ENCODE assay signal across 1 cellular context in genomic region chr17:78380370-78380769, GRCh38.
TF ChIP-seq lines count a peak whose summit lies in the region.

No MANE protein-coding gene starts in this region.

TF ChIP-seq in GM23338, 12 proteins besides CTCF, POLR2A, EP300 and RAD21 (continued from another document):
- TF ChIP-seq, protein P1, sequence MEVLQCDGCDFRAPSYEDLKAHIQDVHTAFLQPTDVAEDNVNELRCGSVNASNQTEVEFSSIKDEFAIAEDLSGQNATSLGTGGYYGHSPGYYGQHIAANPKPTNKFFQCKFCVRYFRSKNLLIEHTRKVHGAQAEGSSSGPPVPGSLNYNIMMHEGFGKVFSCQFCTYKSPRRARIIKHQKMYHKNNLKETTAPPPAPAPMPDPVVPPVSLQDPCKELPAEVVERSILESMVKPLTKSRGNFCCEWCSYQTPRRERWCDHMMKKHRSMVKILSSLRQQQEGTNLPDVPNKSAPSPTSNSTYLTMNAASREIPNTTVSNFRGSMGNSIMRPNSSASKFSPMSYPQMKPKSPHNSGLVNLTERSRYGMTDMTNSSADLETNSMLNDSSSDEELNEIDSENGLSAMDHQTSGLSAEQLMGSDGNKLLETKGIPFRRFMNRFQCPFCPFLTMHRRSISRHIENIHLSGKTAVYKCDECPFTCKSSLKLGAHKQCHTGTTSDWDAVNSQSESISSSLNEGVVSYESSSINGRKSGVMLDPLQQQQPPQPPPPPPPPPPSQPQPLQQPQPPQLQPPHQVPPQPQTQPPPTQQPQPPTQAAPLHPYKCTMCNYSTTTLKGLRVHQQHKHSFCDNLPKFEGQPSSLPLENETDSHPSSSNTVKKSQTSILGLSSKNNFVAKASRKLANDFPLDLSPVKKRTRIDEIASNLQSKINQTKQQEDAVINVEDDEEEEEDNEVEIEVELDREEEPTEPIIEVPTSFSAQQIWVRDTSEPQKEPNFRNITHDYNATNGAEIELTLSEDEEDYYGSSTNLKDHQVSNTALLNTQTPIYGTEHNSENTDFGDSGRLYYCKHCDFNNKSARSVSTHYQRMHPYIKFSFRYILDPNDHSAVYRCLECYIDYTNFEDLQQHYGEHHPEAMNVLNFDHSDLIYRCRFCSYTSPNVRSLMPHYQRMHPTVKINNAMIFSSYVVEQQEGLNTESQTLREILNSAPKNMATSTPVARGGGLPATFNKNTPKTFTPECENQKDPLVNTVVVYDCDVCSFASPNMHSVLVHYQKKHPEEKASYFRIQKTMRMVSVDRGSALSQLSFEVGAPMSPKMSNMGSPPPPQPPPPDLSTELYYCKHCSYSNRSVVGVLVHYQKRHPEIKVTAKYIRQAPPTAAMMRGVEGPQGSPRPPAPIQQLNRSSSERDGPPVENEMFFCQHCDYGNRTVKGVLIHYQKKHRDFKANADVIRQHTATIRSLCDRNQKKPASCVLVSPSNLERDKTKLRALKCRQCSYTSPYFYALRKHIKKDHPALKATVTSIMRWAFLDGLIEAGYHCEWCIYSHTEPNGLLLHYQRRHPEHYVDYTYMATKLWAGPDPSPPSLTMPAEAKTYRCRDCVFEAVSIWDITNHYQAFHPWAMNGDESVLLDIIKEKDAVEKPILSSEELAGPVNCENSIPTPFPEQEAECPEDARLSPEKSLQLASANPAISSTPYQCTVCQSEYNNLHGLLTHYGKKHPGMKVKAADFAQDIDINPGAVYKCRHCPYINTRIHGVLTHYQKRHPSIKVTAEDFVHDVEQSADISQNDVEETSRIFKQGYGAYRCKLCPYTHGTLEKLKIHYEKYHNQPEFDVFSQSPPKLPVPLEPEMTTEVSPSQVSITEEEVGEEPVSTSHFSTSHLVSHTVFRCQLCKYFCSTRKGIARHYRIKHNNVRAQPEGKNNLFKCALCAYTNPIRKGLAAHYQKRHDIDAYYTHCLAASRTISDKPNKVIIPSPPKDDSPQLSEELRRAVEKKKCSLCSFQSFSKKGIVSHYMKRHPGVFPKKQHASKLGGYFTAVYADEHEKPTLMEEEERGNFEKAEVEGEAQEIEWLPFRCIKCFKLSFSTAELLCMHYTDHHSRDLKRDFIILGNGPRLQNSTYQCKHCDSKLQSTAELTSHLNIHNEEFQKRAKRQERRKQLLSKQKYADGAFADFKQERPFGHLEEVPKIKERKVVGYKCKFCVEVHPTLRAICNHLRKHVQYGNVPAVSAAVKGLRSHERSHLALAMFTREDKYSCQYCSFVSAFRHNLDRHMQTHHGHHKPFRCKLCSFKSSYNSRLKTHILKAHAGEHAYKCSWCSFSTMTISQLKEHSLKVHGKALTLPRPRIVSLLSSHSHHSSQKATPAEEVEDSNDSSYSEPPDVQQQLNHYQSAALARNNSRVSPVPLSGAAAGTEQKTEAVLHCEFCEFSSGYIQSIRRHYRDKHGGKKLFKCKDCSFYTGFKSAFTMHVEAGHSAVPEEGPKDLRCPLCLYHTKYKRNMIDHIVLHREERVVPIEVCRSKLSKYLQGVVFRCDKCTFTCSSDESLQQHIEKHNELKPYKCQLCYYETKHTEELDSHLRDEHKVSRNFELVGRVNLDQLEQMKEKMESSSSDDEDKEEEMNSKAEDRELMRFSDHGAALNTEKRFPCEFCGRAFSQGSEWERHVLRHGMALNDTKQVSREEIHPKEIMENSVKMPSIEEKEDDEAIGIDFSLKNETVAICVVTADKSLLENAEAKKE (CRISPR knock-in tag; IDR thresholded peaks at IDR 0.05) = no peak
- no peak for TF ChIP-seq EZH2phosphoT487 (IDR thresholded peaks at IDR 0.05; ENCODE audit: unreplicated experiment)
